In genomic region chr12:117707861-117708260, GRCh38 we compare ENCODE assay signal across 7 cellular contexts.
"Had no signal": no experiment of that assay in that cellular context is flagged by ENCODE, and none has a peak within 500 bp of the region (broad histone marks: within the 10 kb centered on the region; RNA-seq: fewer than 3 reads in every experiment).

No MANE protein-coding gene starts in this region.

- H3K4me3 ChIP-seq: GM12878 had no signal

- ATAC-seq: GM12878 had no signal

- DNase-seq: GDM1, GF-D8 had no signal

- FAIRE-seq: G401.6, GM12878, GM12892, GM18507, GM19239 had no signal
